8 cellular contexts compared by ENCODE assay signal in the genomic region with DNA sequence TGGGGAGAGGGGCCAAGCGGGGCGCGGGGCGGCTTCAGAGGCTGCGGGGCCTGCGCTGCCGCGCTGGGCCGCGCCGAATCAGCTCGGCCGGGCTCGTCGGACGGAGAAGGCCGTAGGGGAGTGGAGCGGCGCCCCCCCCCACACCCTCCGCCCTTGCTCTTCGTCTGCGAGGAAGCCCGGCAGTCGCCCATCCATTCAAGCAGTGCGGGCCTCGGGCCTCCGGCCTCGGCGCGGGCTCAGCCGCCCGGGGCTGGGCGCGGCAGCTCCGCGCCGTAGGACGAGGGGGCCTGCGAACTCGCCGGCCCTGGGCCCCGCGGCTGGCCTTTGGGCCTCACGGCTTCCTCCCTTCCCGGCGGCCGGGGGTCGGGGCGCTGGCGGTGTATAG. TPM values are rescaled to one million over a fixed set of nuclear protein-coding genes. Genes with fewer than 3 reads are reported as not detected.
A peak's percentile ranks its signal among the peaks of the same experiment; 100 is the strongest.
DNase-seq lines count a peak whose midpoint lies in the region; ATAC-seq, FAIRE-seq and TF ChIP-seq lines count a peak whose summit lies in the region.

No MANE protein-coding gene starts in this region.

- H3K36me3 ChIP-seq in adipocyte (ENCODE audit: control insufficient read depth, insufficient read depth, low read length, severe bottlenecking) (peaks cover 9% of the 10 kb centered on the region), thyroid gland (no peaks in the 10 kb centered on the region)

- intact Hi-C loops in thyroid gland (cut with DNase I), result no loop called here

- 0 to 2% methylated on average over 4 to 13 of the region's 50 CpGs for WGBS in thyroid gland, 2 donors

- H3K9ac ChIP-seq in adipocyte (ENCODE audit: low read length), result peak overlapping the region; percentile 92

- peak; percentile 16 for ATAC-seq in HG03097 (IDR thresholded peaks at IDR 0.05; ENCODE audit: low FRiP score, unreplicated experiment)

- H3K9me3 ChIP-seq in adipocyte (ENCODE audit: control insufficient read depth, low read length), result no peaks in the 10 kb centered on the region
- no peaks in the 10 kb centered on the region for H3K9me3 ChIP-seq in thyroid gland

- H3K4me1 ChIP-seq in adipocyte (ENCODE audit: control insufficient read depth, insufficient read depth, low read length) (peaks cover 53% of the 10 kb centered on the region), thyroid gland (peaks cover 26 to 44% of the 10 kb centered on the region in 2 donors)

- DNase-seq in NCI-H2227 (lab: John Stamatoyannopoulos, UW; ENCODE audit: unreplicated experiment), result peak; percentile 59
- DNase-seq in NCI-H2227 treated with DMSO at 0.1 percent for 48 hours (lab: John Stamatoyannopoulos, UW), result no peak
- DNase-seq in adipocyte (ENCODE audit: low read depth), result no peak
- DNase-seq in left kidney (ENCODE audit: low read depth, low spot score), result peak; percentile 52
- no peak for DNase-seq in thyroid gland
- DNase-seq in NCI-H1694 (lab: John Stamatoyannopoulos, UW), result no peak
- no peak for DNase-seq in frontal cortex (ENCODE audit: low spot score in 2 of 2)

- TF ChIP-seq POLR2A in thyroid gland (IDR thresholded peaks at IDR 0.05), result no peak

- H3K4me3 ChIP-seq in adipocyte (ENCODE audit: low read length), result peak overlapping the region; percentile 89
- peak overlapping the region in 2 of 3 donors; percentile 31 to 69 for H3K4me3 ChIP-seq in thyroid gland (replicated peaks in 1 of 3)

- H3K27me3 ChIP-seq in adipocyte (replicated peaks; ENCODE audit: control insufficient read depth, insufficient read depth, low read length) (no peaks in the 10 kb centered on the region), thyroid gland (no peaks in the 10 kb centered on the region)

- TF ChIP-seq CTCF in thyroid gland (IDR thresholded peaks at IDR 0.05), result no peak

- FAIRE-seq in frontal cortex (lab: Jason Lieb, UNC), result no peak

- peak overlapping the region in 2 of 3 donors; percentile 94 to 96 for H3K27ac ChIP-seq in thyroid gland

RNA-seq across cellular contexts. Expression of a gene that starts 0.6 kb away (rescaled TPM):
- total RNA-seq in thyroid gland (10 to 100 TPM; 10.1 to 20.3 (median 11.8) TPM), frontal cortex (14.7 TPM)

RNA-seq across cellular contexts. Expression of a gene that starts 41.5 kb away (rescaled TPM):
- total RNA-seq in thyroid gland, result 1 to 10 TPM in 2 of 4 donors, under 1 TPM in 2; 0.44 to 1.7 (median 0.92) TPM
- 0.82 TPM for total RNA-seq in frontal cortex

Comparison
In these comparisons a context has a peak if more than half of its experiments do, and no peak if none do; other contexts are left out.
1. DNase-seq: peak in NCI-H2227 (single experiment) and left kidney (single experiment); none in NCI-H2227 treated with DMSO at 0.1 percent for 48 hours (single experiment), adipocyte (single experiment), thyroid gland (0 of 2), NCI-H1694 (single experiment) and frontal cortex (0 of 2).